Comparison of ENCODE assay signal across 11 cellular contexts in the genomic region with DNA sequence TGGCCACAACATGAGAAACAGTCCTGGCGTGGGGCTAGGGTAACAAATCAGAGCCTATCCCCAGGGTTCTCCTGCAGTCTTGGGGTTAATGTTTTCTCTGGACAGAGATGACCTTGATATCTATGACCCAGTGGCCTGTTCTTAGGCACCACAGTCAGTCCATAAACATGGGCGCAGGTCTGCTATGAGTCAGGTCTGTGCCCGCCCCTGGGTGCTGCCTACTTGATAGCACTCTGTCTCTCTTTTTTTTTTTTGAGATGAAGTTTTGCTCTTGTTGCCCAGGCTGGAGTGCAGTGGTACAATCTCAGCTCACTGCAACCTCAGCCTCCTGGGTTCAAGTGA. TPM values are rescaled to one million over a fixed set of nuclear protein-coding genes. Genes with fewer than 3 reads are reported as not detected.
A peak's percentile ranks its signal among the peaks of the same experiment; 100 is the strongest.
DNase-seq lines count a peak whose midpoint lies in the region; ATAC-seq, FAIRE-seq and TF ChIP-seq lines count a peak whose summit lies in the region.
"Had no signal": no experiment of that assay in that cellular context is flagged by ENCODE, and none has a peak within 500 bp of the region (broad histone marks: within the 10 kb centered on the region; RNA-seq: fewer than 3 reads in every experiment).

No MANE protein-coding gene starts in this region.

- 41% methylated on average over 3 of the region's 3 CpGs for WGBS in HepG2 (ENCODE audit: low lambda C conversion rate)
- WGBS in right lobe of liver (ENCODE audit: insufficient coverage, low coverage, low lambda C conversion rate, missing lambda C conversion rate), result 80% methylated on average over 1 of the region's 3 CpGs

- no peaks in the 10 kb centered on the region for H4K20me1 ChIP-seq in HepG2 (ENCODE audit: insufficient read depth, low read length)

- no peak overlapping the region for H2AFZ ChIP-seq in HepG2 (ENCODE audit: low read length)
- H2AFZ ChIP-seq: neural progenitor cell had no signal

- no peaks in the 10 kb centered on the region for H3K27me3 Mint-ChIP-seq in naive B cell

- H3K4me3 ChIP-seq in HepG2 (replicated peaks in 1 of 3; ENCODE audit: insufficient read depth in 1 of 3, low read depth in 2 of 3, low read length in 3 of 3), result no peak overlapping the region
- no peak overlapping the region for H3K4me3 ChIP-seq in right lobe of liver
- no peak overlapping the region for H3K4me3 ChIP-seq in A673 (ENCODE audit: low read depth, low read length, poor library complexity, severe bottlenecking)
- H3K4me3 ChIP-seq: neural progenitor cell had no signal

- in situ Hi-C loops in HepG2 (cut with HindIII; ENCODE audit: extremely low pct_ligation_motif_present, low pct_unique_long_range_greater_than_20kb), result no loop called here

- H3K36me3 Mint-ChIP-seq in naive B cell, result peaks cover 34 to 54% of the 10 kb centered on the region in 2 donors

- FAIRE-seq in HepG2 (lab: Jason Lieb, UNC), result no peak

- TF ChIP-seq EP300 in HepG2 (IDR thresholded peaks at IDR 0.05; ENCODE audit: low read depth in 2 of 2, low read length in 2 of 2), result no peak
- TF ChIP-seq EP300 in HepG2 (CRISPR knock-in tag; IDR thresholded peaks at IDR 0.05; ENCODE audit: borderline replicate concordance), result no peak

- DNase-seq in HepG2 (ENCODE audit: low spot score) (no peak), right lobe of liver (no peak), caudate nucleus (lab: John Stamatoyannopoulos, UW) (no peak), naive B cell (no peak), iPS-NIHi11 (ENCODE audit: low spot score) (no peak), A673 (ENCODE audit: low spot score) (no peak)
- no peak for DNase-seq in stimulated activated CD4-positive, alpha-beta T cell treated with anti-CD3 and anti-CD28 coated beads, Interleukin-1b, Interleukin-23, amount 100 ng/mL, for 48 hours
- DNase-seq: brain microvascular endothelial cell, OCI-M1 had no signal

- H3K9me3 Mint-ChIP-seq in naive B cell, result no peaks in the 10 kb centered on the region

- no peaks in the 10 kb centered on the region for H3K36me3 ChIP-seq in HepG2 (replicated peaks in 1 of 2; ENCODE audit: control insufficient read depth in 1 of 2, insufficient read depth in 2 of 2, low read length in 2 of 2)
- no peaks in the 10 kb centered on the region for H3K36me3 ChIP-seq in right lobe of liver
- no peaks in the 10 kb centered on the region for H3K36me3 ChIP-seq in A673 (ENCODE audit: insufficient read depth, low read length, poor library complexity, severe bottlenecking)
- H3K36me3 ChIP-seq: brain microvascular endothelial cell, neural progenitor cell had no signal

- H3K27ac Mint-ChIP-seq in naive B cell, result peak overlapping the region; percentile 99

- H3K27me3 ChIP-seq in HepG2 (ENCODE audit: control insufficient read depth in 1 of 2, insufficient read depth in 2 of 2, low read length in 2 of 2) (no peaks in the 10 kb centered on the region), right lobe of liver (no peaks in the 10 kb centered on the region), A673 (replicated peaks; ENCODE audit: insufficient read depth, low read depth, low read length, poor library complexity) (no peaks in the 10 kb centered on the region)
- H3K27me3 ChIP-seq: brain microvascular endothelial cell, neural progenitor cell had no signal

- CTCF ChIA-PET in HepG2 (lab: Yijun Ruan, JAX; ENCODE audit: low intra/inter-chr PET ratio, low total read pairs) (no interaction called here), A673 (lab: Charles Lee) (no interaction called here)

- no peak for TF ChIP-seq RAD21 in HepG2 (CRISPR knock-in tag; IDR thresholded peaks at IDR 0.05)

- POLR2A ChIA-PET in HepG2 (lab: Yijun Ruan, JAX) (interaction anchor here (0.7 kb wide), 1 partner anchor 192 kb away, joined by 4 read pairs; no protein-coding TSS in a partner anchor), A673 (lab: Charles Lee; ENCODE audit: low non-redundant PET) (no interaction called here)

- no peak overlapping the region for H3K4me2 ChIP-seq in HepG2 (ENCODE audit: low read depth, low read length)
- H3K4me2 ChIP-seq: neural progenitor cell had no signal

- intact Hi-C loops in HepG2 (cut with micrococcal nuclease; ENCODE audit: unreplicated experiment) (loop anchor here (10.0 kb wide), 1 partner anchor 585 kb away; no protein-coding TSS in a partner anchor), right lobe of liver (cut with DNase I) (no loop called here), A673 (cut with micrococcal nuclease; ENCODE audit: unreplicated experiment) (no loop called here)

- BruUV-seq in HepG2 (replicated peaks; lab: Mats Ljungman, UMichigan), result no TSS peak
- no TSS peak for BruUV-seq in A673 (replicated peaks; lab: Mats Ljungman, UMichigan)

- H3K9me3 ChIP-seq in HepG2 (ENCODE audit: low read length), result no peaks in the 10 kb centered on the region
- H3K9me3 ChIP-seq in right lobe of liver, result no peaks in the 10 kb centered on the region
- H3K9me3 ChIP-seq in A673 (ENCODE audit: low read depth, low read length, poor library complexity, severe bottlenecking), result no peaks in the 10 kb centered on the region

- no peak for TF ChIP-seq POLR2A in HepG2 (IDR thresholded peaks at IDR 0.05; ENCODE audit: insufficient read depth in 1 of 2, low read depth in 2 of 2, low read length in 2 of 2)
- no peak for TF ChIP-seq POLR2A in right lobe of liver (IDR thresholded peaks at IDR 0.05)

- no peak for TF ChIP-seq CTCF in HepG2 (CRISPR knock-in tag; IDR thresholded peaks at IDR 0.05)
- no peak for TF ChIP-seq CTCF in right lobe of liver (IDR thresholded peaks at IDR 0.05)
- TF ChIP-seq CTCF in A673 (conservative IDR thresholded peaks at IDR 0.05; ENCODE audit: low read depth, low read length), result no peak

- ATAC-seq in HepG2 (peak; percentile 19; the same call in 1 of the 3 replicates), right lobe of liver (no peak), naive B cell (ENCODE audit: low read depth in 2 of 2) (no peak), HG02870 (IDR thresholded peaks at IDR 0.05; ENCODE audit: unreplicated experiment) (no peak)

- H3K27ac ChIP-seq in HepG2 (ENCODE audit: extremely low read length, insufficient read depth, low read length) (no peak overlapping the region), right lobe of liver (no peak overlapping the region), caudate nucleus (ENCODE audit: low read depth, low read length) (peak overlapping the region; percentile 96), A673 (ENCODE audit: low read depth, low read length, poor library complexity, severe bottlenecking) (no peak overlapping the region)
- H3K27ac ChIP-seq: brain microvascular endothelial cell, neural progenitor cell had no signal

- no peaks in the 10 kb centered on the region for H3K79me2 ChIP-seq in HepG2 (ENCODE audit: insufficient read depth, low read length)

- H3K4me1 ChIP-seq in HepG2 (ENCODE audit: insufficient read depth, low read length) (peaks cover 21% of the 10 kb centered on the region), right lobe of liver (peaks cover 0 to 4% (median 0%) of the 10 kb centered on the region in 4 donors), A673 (ENCODE audit: insufficient read depth, low read length, poor library complexity, severe bottlenecking) (no peaks in the 10 kb centered on the region)

- peaks cover 38 to 57% (median 43%) of the 10 kb centered on the region in 3 donors for H3K4me1 Mint-ChIP-seq in naive B cell

- no peak overlapping the region for H3K9ac ChIP-seq in HepG2 (ENCODE audit: insufficient read depth, low read depth, low read length)
- H3K9ac ChIP-seq: neural progenitor cell had no signal

- H3K4me3 Mint-ChIP-seq in naive B cell, result peak overlapping the region in 3 of 8 donors; percentile 15 to 82 (median 56)
- H3K4me3 Mint-ChIP-seq: neural progenitor cell had no signal

RNA-seq across cellular contexts. Expression of a gene that starts 34.4 kb away (rescaled TPM):
- 0.31 and 0.33 TPM in 2 replicates for total RNA-seq in HepG2 (2016; rRNA removed; fragmentation: Illumina TruSeq; extraction: Trizol)
- 0.30 TPM in 1 of 2 replicates, not detected in the other for total RNA-seq in HepG2 (2016; cell fraction: cytosol; rRNA removed; fragmentation: Illumina TruSeq; extraction: Trizol; ENCODE audit: low read depth)
- total RNA-seq in HepG2 (2016; cell fraction: insoluble cytoplasmic fraction; rRNA removed; fragmentation: Illumina TruSeq; extraction: Trizol), result 0.32 and 0.59 TPM in 2 replicates
- 0.22 and 0.55 TPM in 2 replicates for total RNA-seq in HepG2 (2016; cell fraction: membrane; rRNA removed; fragmentation: Illumina TruSeq; extraction: Trizol)
- 0.50 and 0.75 TPM in 2 replicates for total RNA-seq in HepG2 (2016; cell fraction: nucleus; rRNA removed; fragmentation: Illumina TruSeq; extraction: Trizol)
- polyA plus RNA-seq in HepG2 (2011; rRNA removed), result 1.3 and 2.3 TPM in 2 replicates
- polyA plus RNA-seq in HepG2 (2011; cell fraction: cytosol; rRNA removed), result 1.3 TPM in 2 replicates
- 4.0 and 6.8 TPM in 2 replicates for polyA plus RNA-seq in HepG2 (2011; cell fraction: nucleus; rRNA removed)
- polyA plus RNA-seq in HepG2 (2012), result 0.68 and 0.98 TPM in 2 replicates
- not detected in 2 replicates for polyA plus RNA-seq in HepG2 (2016; cell fraction: cytosol; fragmentation: Illumina TruSeq; extraction: Trizol; ENCODE audit: low read depth)
- 0.26 and 0.58 TPM in 2 replicates for polyA plus RNA-seq in HepG2 (2016; cell fraction: insoluble cytoplasmic fraction; fragmentation: Illumina TruSeq; extraction: Trizol; ENCODE audit: low read depth)
- 0.08 and 0.31 TPM in 2 replicates for polyA plus RNA-seq in HepG2 (2016; cell fraction: membrane; fragmentation: Illumina TruSeq; extraction: Trizol; ENCODE audit: low read depth)
- 0.57 and 0.97 TPM in 2 replicates for polyA plus RNA-seq in HepG2 (2016; cell fraction: nucleus; fragmentation: Illumina TruSeq; extraction: Trizol; ENCODE audit: insufficient read depth, low read depth)
- 5.9 TPM in 2 replicates for polyA minus RNA-seq in HepG2 (2011; rRNA and poly(A)+ RNA removed; ENCODE audit: low replicate concordance)
- polyA minus RNA-seq in HepG2 (2011; cell fraction: cytosol; rRNA and poly(A)+ RNA removed), result 1.8 and 2.4 TPM in 2 replicates
- 7.9 and 9.4 TPM in 2 replicates for polyA minus RNA-seq in HepG2 (2011; cell fraction: nucleus; rRNA and poly(A)+ RNA removed)
- 1 to 10 TPM in 5 of 6 experiments, under 1 TPM in 1; 0.98 to 5.0 (median 1.8) TPM for total RNA-seq in right lobe of liver
- 10 to 100 TPM; 20.2 to 35.5 (median 27.3) TPM for polyA plus RNA-seq in naive B cell (ENCODE audit: low read depth in 6 of 6)
- 0.19 and 0.42 TPM in 2 replicates for total RNA-seq in A673 (2021)

RNA-seq across cellular contexts. Expression of a gene that starts 51.6 kb away (rescaled TPM):
- total RNA-seq in HepG2 (2016; rRNA removed; fragmentation: Illumina TruSeq; extraction: Trizol), result 22.4 and 34.8 TPM in 2 replicates
- 16.5 and 19.0 TPM in 2 replicates for total RNA-seq in HepG2 (2016; cell fraction: cytosol; rRNA removed; fragmentation: Illumina TruSeq; extraction: Trizol; ENCODE audit: low read depth)
- total RNA-seq in HepG2 (2016; cell fraction: insoluble cytoplasmic fraction; rRNA removed; fragmentation: Illumina TruSeq; extraction: Trizol), result 22.0 and 33.1 TPM in 2 replicates
- 47.5 and 47.9 TPM in 2 replicates for total RNA-seq in HepG2 (2016; cell fraction: membrane; rRNA removed; fragmentation: Illumina TruSeq; extraction: Trizol)
- total RNA-seq in HepG2 (2016; cell fraction: nucleus; rRNA removed; fragmentation: Illumina TruSeq; extraction: Trizol), result 10.6 and 10.7 TPM in 2 replicates
- polyA plus RNA-seq in HepG2 (2011; rRNA removed), result 6.8 and 9.3 TPM in 2 replicates
- 4.2 and 7.1 TPM in 2 replicates for polyA plus RNA-seq in HepG2 (2011; cell fraction: cytosol; rRNA removed)
- polyA plus RNA-seq in HepG2 (2011; cell fraction: nucleus; rRNA removed), result 1.7 and 2.8 TPM in 2 replicates
- 10.1 and 16.8 TPM in 2 replicates for polyA plus RNA-seq in HepG2 (2012)
- 38.7 and 47.4 TPM in 2 replicates for polyA plus RNA-seq in HepG2 (2016; cell fraction: cytosol; fragmentation: Illumina TruSeq; extraction: Trizol; ENCODE audit: low read depth)
- 24.7 and 25.7 TPM in 2 replicates for polyA plus RNA-seq in HepG2 (2016; cell fraction: insoluble cytoplasmic fraction; fragmentation: Illumina TruSeq; extraction: Trizol; ENCODE audit: low read depth)
- polyA plus RNA-seq in HepG2 (2016; cell fraction: membrane; fragmentation: Illumina TruSeq; extraction: Trizol; ENCODE audit: low read depth), result 33.5 and 35.6 TPM in 2 replicates
- 10.8 and 13.8 TPM in 2 replicates for polyA plus RNA-seq in HepG2 (2016; cell fraction: nucleus; fragmentation: Illumina TruSeq; extraction: Trizol; ENCODE audit: insufficient read depth, low read depth)
- polyA minus RNA-seq in HepG2 (2011; rRNA and poly(A)+ RNA removed; ENCODE audit: low replicate concordance), result 2.3 and 3.6 TPM in 2 replicates
- polyA minus RNA-seq in HepG2 (2011; cell fraction: cytosol; rRNA and poly(A)+ RNA removed), result 5.2 and 5.4 TPM in 2 replicates
- 10.7 and 12.4 TPM in 2 replicates for polyA minus RNA-seq in HepG2 (2011; cell fraction: nucleus; rRNA and poly(A)+ RNA removed)
- total RNA-seq in right lobe of liver, result 10 to 100 TPM; 11.2 to 21.0 (median 15.1) TPM
- polyA plus RNA-seq in naive B cell (ENCODE audit: low read depth in 6 of 6), result 100 to 1,000 TPM; 101 to 187 (median 132) TPM
- 36.4 and 48.4 TPM in 2 replicates for total RNA-seq in A673 (2021)
